ENCODE assay signal across 1 cellular context in the genomic region with DNA sequence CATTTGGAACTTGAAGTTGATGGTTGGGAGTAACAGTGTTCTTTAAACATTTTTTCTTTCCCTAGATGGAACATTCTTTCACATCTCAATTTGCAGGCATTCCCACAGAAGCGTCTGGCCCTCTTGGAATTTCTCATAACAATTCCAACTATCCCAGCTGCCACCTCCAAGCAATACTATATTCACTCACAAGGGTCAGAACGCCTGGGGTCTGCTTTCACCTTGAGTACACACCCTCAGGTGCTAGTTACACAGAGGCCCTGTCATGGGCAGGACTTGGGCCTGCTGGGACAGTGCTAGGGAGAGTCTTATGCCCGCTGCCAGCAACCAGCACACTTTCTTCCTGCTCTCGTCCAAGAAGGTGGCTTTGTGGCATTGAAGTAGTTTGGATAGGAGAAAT.
TF ChIP-seq lines count a peak whose summit lies in the region.

No MANE protein-coding gene starts in this region.

TF ChIP-seq in IMR-90, 13 proteins besides CTCF, POLR2A, EP300 and RAD21 (continued from another document):
- TF ChIP-seq USF2 (IDR thresholded peaks at IDR 0.05; ENCODE audit: low read depth, low read length), result no peak
